ENCODE assay signal across 12 cellular contexts in the genomic region with DNA sequence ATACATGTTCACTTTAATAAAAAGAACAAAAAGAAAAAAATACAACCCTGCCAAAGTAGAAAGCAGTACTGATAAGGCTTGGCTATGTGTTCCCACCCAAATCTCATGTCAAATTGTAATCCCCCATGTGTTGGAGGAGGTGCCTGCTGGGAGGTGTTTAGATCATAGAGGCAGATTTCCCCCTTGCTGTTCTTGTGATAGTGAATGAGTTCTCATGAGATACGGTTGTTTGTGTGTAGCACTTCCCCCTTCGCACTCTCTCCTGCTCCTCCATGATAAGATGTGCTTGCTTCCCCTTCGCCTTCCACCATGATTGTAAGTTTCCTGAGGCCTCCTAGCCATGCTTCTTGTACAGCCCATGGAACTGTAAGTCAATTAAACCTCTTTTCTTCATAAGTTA.
"Had no signal": no experiment of that assay in that cellular context is flagged by ENCODE, and none has a peak within 500 bp of the region (broad histone marks: within the 10 kb centered on the region; RNA-seq: fewer than 3 reads in every experiment).

No MANE protein-coding gene starts in this region.

- H3K4me1 ChIP-seq: gastroesophageal sphincter, right lobe of liver had no signal

- H3K27ac Mint-ChIP-seq: activated naive CD4-positive, alpha-beta T cell treated with anti-CD3 and anti-CD28 coated beads for 36 hours; activated T-helper 2 cell treated with anti-CD3 and anti-CD28 coated beads, Interferon-gamma antibody, Interleukin-2, Interleukin-4, amounts not matched to agents 10 μg/mL and 5 μg/mL and 100 μg/mL, durations not matched to agents 14 hours and 24 hours and 36 hours; type B pancreatic cell had no signal

- H3K9me3 ChIP-seq: adrenal gland, gastroesophageal sphincter, right lobe of liver had no signal

- DNase-seq: activated CD4-positive, alpha-beta T cell treated with anti-CD3 and anti-CD28 coated beads for 4 hours; activated naive CD4-positive, alpha-beta T cell treated with anti-CD3 and anti-CD28 coated beads for 36 hours; adrenal gland; dermis blood vessel endothelial cell; heart right ventricle; right lobe of liver; stimulated activated naive CD8-positive, alpha-beta T cell treated with anti-CD3 and anti-CD28 coated beads, Interleukin-15, amount 100 ng/mL, for 72 hours; WERI-Rb-1 had no signal

- H3K27me3 ChIP-seq: adrenal gland, gastroesophageal sphincter, heart right ventricle, right lobe of liver had no signal

- H3K9me3 Mint-ChIP-seq: activated naive CD4-positive, alpha-beta T cell treated with anti-CD3 and anti-CD28 coated beads for 36 hours; type B pancreatic cell had no signal

- ATAC-seq: gastroesophageal sphincter; heart right ventricle; right lobe of liver; stimulated activated naive CD8-positive, alpha-beta T cell treated with anti-CD3 and anti-CD28 coated beads, Interleukin-15, amount 100 ng/mL, for 72 hours had no signal

- H3K4me3 Mint-ChIP-seq: activated naive CD4-positive, alpha-beta T cell treated with anti-CD3 and anti-CD28 coated beads for 36 hours; stimulated activated naive CD8-positive, alpha-beta T cell treated with anti-CD3 and anti-CD28 coated beads, Interleukin-15, amount 100 ng/mL, for 72 hours; type B pancreatic cell had no signal

- H3K4me3 ChIP-seq: adrenal gland, gastroesophageal sphincter, heart right ventricle, right lobe of liver, smooth muscle cell had no signal

- H3K27me3 Mint-ChIP-seq: stimulated activated naive CD8-positive, alpha-beta T cell treated with anti-CD3 and anti-CD28 coated beads, Interleukin-15, amount 100 ng/mL, for 72 hours; type B pancreatic cell had no signal

- H3K27ac ChIP-seq: adrenal gland, gastroesophageal sphincter, heart right ventricle, right lobe of liver, WERI-Rb-1 had no signal
